ENCODE assay signal across 8 cellular contexts in the genomic region with DNA sequence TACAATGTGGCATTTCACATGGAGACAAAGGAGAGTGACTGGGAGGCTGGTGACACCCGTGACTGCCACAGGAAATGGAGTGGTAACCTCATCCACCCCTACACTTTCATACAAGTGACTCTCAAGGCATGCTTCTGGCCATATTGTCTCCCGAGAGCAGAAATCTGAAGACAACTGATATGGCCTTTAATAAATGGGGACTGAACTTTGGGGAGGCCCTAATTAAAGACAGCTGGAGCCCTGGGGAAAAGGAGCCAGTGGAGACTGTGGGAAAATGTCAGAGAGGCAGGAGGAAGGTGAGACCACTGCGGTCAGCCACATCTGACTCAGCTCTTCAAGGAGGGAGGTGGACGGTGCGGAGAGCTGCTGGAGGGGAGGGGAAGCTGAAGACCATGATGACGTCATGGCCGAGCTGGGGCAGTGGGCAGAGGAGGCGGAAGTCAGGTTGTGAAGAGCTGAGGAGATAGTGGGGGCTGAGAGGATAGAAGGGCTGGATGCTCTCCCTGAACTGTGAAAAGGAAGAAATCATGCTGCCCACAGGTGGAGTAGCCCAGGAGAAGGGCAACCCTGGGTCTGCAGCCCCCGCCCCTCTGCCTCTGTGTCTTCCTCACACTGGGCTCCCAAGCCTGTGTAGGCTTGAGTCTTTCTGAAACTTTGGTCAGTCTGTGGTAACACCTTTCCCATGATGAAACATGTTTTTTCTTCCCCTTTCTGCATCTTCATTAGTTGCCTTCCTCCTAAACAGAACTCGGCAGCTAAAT. TPM values are rescaled to one million over a fixed set of nuclear protein-coding genes. Genes with fewer than 3 reads are reported as not detected.
DNase-seq lines count a peak whose midpoint lies in the region; ATAC-seq, FAIRE-seq and TF ChIP-seq lines count a peak whose summit lies in the region.

No MANE protein-coding gene starts in this region.

- H3K4me2 ChIP-seq in PC-3 (ENCODE audit: low read length): no peak overlapping the region

- no peaks in the 10 kb centered on the region for H4K20me1 ChIP-seq in PC-3 (ENCODE audit: low read length)

- peaks cover 7% of the 10 kb centered on the region for H3K27me3 Mint-ChIP-seq in activated T-helper 1 cell treated with anti-CD3 and anti-CD28 coated beads, Interleukin-12 subunit alpha, Interleukin-12 subunit beta, Interleukin-2, Interleukin-4 antibody, amounts not matched to agents 30 ng/mL and 10 ng/mL and 1 ng/mL, durations not matched to agents 14 hours and 24 hours and 36 hours (ENCODE audit: insufficient read depth)
- H3K27me3 Mint-ChIP-seq in naive thymus-derived CD4-positive, alpha-beta T cell: peaks cover 0 to 10% (median 6%) of the 10 kb centered on the region in 5 donors

- no peaks in the 10 kb centered on the region for H3K4me1 ChIP-seq in naive thymus-derived CD4-positive, alpha-beta T cell (ENCODE audit: control insufficient read depth in 2 of 2, insufficient read depth in 2 of 2, low read length in 2 of 2)
- peaks cover 17% of the 10 kb centered on the region for H3K4me1 ChIP-seq in PC-3 (ENCODE audit: insufficient read depth, low read length)

- no peaks in the 10 kb centered on the region for H3F3A ChIP-seq in PC-3 (ENCODE audit: low read length, unreplicated experiment)

- H3K9me2 ChIP-seq in PC-3 (replicated peaks; ENCODE audit: low read length): no peaks in the 10 kb centered on the region

- no peak overlapping the region for H3K9ac ChIP-seq in PC-3 (ENCODE audit: low read length)

- H2AFZ ChIP-seq in PC-3 (ENCODE audit: low read length): no peak overlapping the region

- no peak overlapping the region for H3K4me3 ChIP-seq in naive thymus-derived CD4-positive, alpha-beta T cell (ENCODE audit: low read length)
- no peak overlapping the region for H3K4me3 ChIP-seq in PC-3 (ENCODE audit: low read length)

- H3K27ac Mint-ChIP-seq in activated T-helper 1 cell treated with anti-CD3 and anti-CD28 coated beads, Interleukin-12 subunit alpha, Interleukin-12 subunit beta, Interleukin-2, Interleukin-4 antibody, amounts not matched to agents 30 ng/mL and 10 ng/mL and 1 ng/mL, durations not matched to agents 14 hours and 24 hours and 36 hours: peak overlapping the region; percentile 19
- peak overlapping the region in 1 of 9 donors; percentile 24 for H3K27ac Mint-ChIP-seq in naive thymus-derived CD4-positive, alpha-beta T cell

- ATAC-seq in HG03108 (IDR thresholded peaks at IDR 0.05; ENCODE audit: unreplicated experiment): peak; percentile 27
- ATAC-seq in naive thymus-derived CD4-positive, alpha-beta T cell: peak; percentile 81
- ATAC-seq in HG03520 (IDR thresholded peaks at IDR 0.05; ENCODE audit: unreplicated experiment): no peak
- ATAC-seq in PC-3: no peak
- ATAC-seq in HG02970 (IDR thresholded peaks at IDR 0.05; ENCODE audit: low FRiP score, unreplicated experiment): no peak

- no peaks in the 10 kb centered on the region for H3K27me3 ChIP-seq in naive thymus-derived CD4-positive, alpha-beta T cell (ENCODE audit: control insufficient read depth in 2 of 2, insufficient read depth in 2 of 2, low read length in 2 of 2)
- no peaks in the 10 kb centered on the region for H3K27me3 ChIP-seq in PC-3 (ENCODE audit: low read length)

- CTCF ChIA-PET in naive thymus-derived CD4-positive, alpha-beta T cell (lab: Charles Lee): no interaction called here
- CTCF ChIA-PET in PC-3 (lab: Charles Lee): no interaction called here

- DNase-seq in GM12891 (ENCODE audit: insufficient read length, low spot score) (no peak), PC-3 (no peak), GDM1 (lab: John Stamatoyannopoulos, UW) (no peak)
- DNase-seq in activated T-helper 1 cell treated with anti-CD3 and anti-CD28 coated beads, Interleukin-12 subunit alpha, Interleukin-12 subunit beta, Interleukin-2, Interleukin-4 antibody, amounts not matched to agents 30 ng/mL and 10 ng/mL and 1 ng/mL, durations not matched to agents 14 hours and 24 hours and 36 hours (ENCODE audit: low spot score): no peak
- DNase-seq in naive thymus-derived CD4-positive, alpha-beta T cell: no peak

- intact Hi-C loops in activated T-helper 1 cell treated with anti-CD3 and anti-CD28 coated beads, Interleukin-12 subunit alpha, Interleukin-12 subunit beta, Interleukin-2, Interleukin-4 antibody, amounts not matched to agents 30 ng/mL and 10 ng/mL and 1 ng/mL, durations not matched to agents 14 hours and 24 hours and 36 hours (cut with micrococcal nuclease): no loop called here
- intact Hi-C loops in naive thymus-derived CD4-positive, alpha-beta T cell (cut with micrococcal nuclease): no loop called here
- intact Hi-C loops in PC-3 (cut with micrococcal nuclease): no loop called here

- no peaks in the 10 kb centered on the region for H3K9me3 Mint-ChIP-seq in activated T-helper 1 cell treated with anti-CD3 and anti-CD28 coated beads, Interleukin-12 subunit alpha, Interleukin-12 subunit beta, Interleukin-2, Interleukin-4 antibody, amounts not matched to agents 30 ng/mL and 10 ng/mL and 1 ng/mL, durations not matched to agents 14 hours and 24 hours and 36 hours
- no peaks in the 10 kb centered on the region for H3K9me3 Mint-ChIP-seq in naive thymus-derived CD4-positive, alpha-beta T cell

- POLR2A ChIA-PET in naive thymus-derived CD4-positive, alpha-beta T cell (lab: Charles Lee): no interaction called here
- POLR2A ChIA-PET in PC-3 (lab: Charles Lee; ENCODE audit: unreplicated experiment): no interaction called here

- no peak overlapping the region for H3K4me3 Mint-ChIP-seq in activated T-helper 1 cell treated with anti-CD3 and anti-CD28 coated beads, Interleukin-12 subunit alpha, Interleukin-12 subunit beta, Interleukin-2, Interleukin-4 antibody, amounts not matched to agents 30 ng/mL and 10 ng/mL and 1 ng/mL, durations not matched to agents 14 hours and 24 hours and 36 hours
- no peak overlapping the region for H3K4me3 Mint-ChIP-seq in naive thymus-derived CD4-positive, alpha-beta T cell

- no peak for TF ChIP-seq CTCF in PC-3 (conservative IDR thresholded peaks at IDR 0.05; ENCODE audit: low read depth, low read length)

- peak; percentile 47 for FAIRE-seq in GM12891 (lab: Jason Lieb, UNC)

- TF ChIP-seq POLR2A in GM12891 (IDR thresholded peaks at IDR 0.05; ENCODE audit: low read depth, low read length): no peak

- H3K36me3 ChIP-seq in naive thymus-derived CD4-positive, alpha-beta T cell (ENCODE audit: control insufficient read depth in 2 of 3, insufficient read depth in 3 of 3, low read length in 3 of 3): no peaks in the 10 kb centered on the region
- no peaks in the 10 kb centered on the region for H3K36me3 ChIP-seq in PC-3 (ENCODE audit: low read depth, low read length)

- peaks cover 1% of the 10 kb centered on the region for H3K36me3 Mint-ChIP-seq in activated T-helper 1 cell treated with anti-CD3 and anti-CD28 coated beads, Interleukin-12 subunit alpha, Interleukin-12 subunit beta, Interleukin-2, Interleukin-4 antibody, amounts not matched to agents 30 ng/mL and 10 ng/mL and 1 ng/mL, durations not matched to agents 14 hours and 24 hours and 36 hours (ENCODE audit: low read depth)
- peaks cover 0 to 3% (median 0%) of the 10 kb centered on the region in 5 donors for H3K36me3 Mint-ChIP-seq in naive thymus-derived CD4-positive, alpha-beta T cell

- BruUV-seq in PC-3 (replicated peaks; lab: Mats Ljungman, UMichigan): no TSS peak

- peaks cover 7% of the 10 kb centered on the region for H3K4me1 Mint-ChIP-seq in activated T-helper 1 cell treated with anti-CD3 and anti-CD28 coated beads, Interleukin-12 subunit alpha, Interleukin-12 subunit beta, Interleukin-2, Interleukin-4 antibody, amounts not matched to agents 30 ng/mL and 10 ng/mL and 1 ng/mL, durations not matched to agents 14 hours and 24 hours and 36 hours (ENCODE audit: low read depth)
- H3K4me1 Mint-ChIP-seq in naive thymus-derived CD4-positive, alpha-beta T cell: peaks cover 0 to 11% (median 0%) of the 10 kb centered on the region in 7 donors

- no peaks in the 10 kb centered on the region for H3K9me3 ChIP-seq in naive thymus-derived CD4-positive, alpha-beta T cell (ENCODE audit: control insufficient read depth in 2 of 3, low read length in 3 of 3)
- no peaks in the 10 kb centered on the region for H3K9me3 ChIP-seq in PC-3 (ENCODE audit: low read length)

- H3K79me2 ChIP-seq in PC-3 (ENCODE audit: low read length): no peaks in the 10 kb centered on the region

- H3K27ac ChIP-seq in naive thymus-derived CD4-positive, alpha-beta T cell (ENCODE audit: low read depth, low read length): no peak overlapping the region
- H3K27ac ChIP-seq in PC-3 (ENCODE audit: low read length): no peak overlapping the region

TF ChIP-seq in GM12891, 5 proteins besides CTCF, POLR2A, EP300 and RAD21:
- TF ChIP-seq SPI1 (IDR thresholded peaks at IDR 0.05; ENCODE audit: low read depth, low read length): 0 out of 2 replicates have a peak, but pooled peaks have one; percentile 6
- no peak for TF ChIP-seq TAF1 (IDR thresholded peaks at IDR 0.05; ENCODE audit: low read depth, low read length)

RNA-seq across cellular contexts. Expression of gene NCF2, which starts 14.0 kb away (rescaled TPM):
- 44.5 TPM for polyA plus RNA-seq in GM12891 (2012; ENCODE audit: low read depth, missing spikeins)
- 4.8 and 5.9 TPM in 2 replicates for total RNA-seq in activated T-helper 1 cell treated with anti-CD3 and anti-CD28 coated beads, Interleukin-12 subunit alpha, Interleukin-12 subunit beta, Interleukin-2, Interleukin-4 antibody, amounts not matched to agents 30 ng/mL and 10 ng/mL and 1 ng/mL, durations not matched to agents 14 hours and 24 hours and 36 hours
- total RNA-seq in naive thymus-derived CD4-positive, alpha-beta T cell: 100 to 1,000 TPM in 1 of 5 experiments, 10 to 100 TPM in 2, 1 to 10 TPM in 2; 2.2 to 145 (median 15.2) TPM
- polyA plus RNA-seq in naive thymus-derived CD4-positive, alpha-beta T cell: 1 to 10 TPM in 1 of 2 donors, under 1 TPM in 1; 0.43 to 3.8 TPM
- 26.1 and 31.3 TPM in 2 replicates for total RNA-seq in PC-3 (2014; rRNA removed)

RNA-seq across cellular contexts. Expression of gene ARPC5, which starts 31.4 kb away (rescaled TPM):
- 240 TPM for polyA plus RNA-seq in GM12891 (2012; ENCODE audit: low read depth, missing spikeins)
- total RNA-seq in activated T-helper 1 cell treated with anti-CD3 and anti-CD28 coated beads, Interleukin-12 subunit alpha, Interleukin-12 subunit beta, Interleukin-2, Interleukin-4 antibody, amounts not matched to agents 30 ng/mL and 10 ng/mL and 1 ng/mL, durations not matched to agents 14 hours and 24 hours and 36 hours: 146 and 154 TPM in 2 replicates
- 100 to 1,000 TPM in 3 of 5 experiments, 10 to 100 TPM in 2; 49.9 to 252 (median 105) TPM for total RNA-seq in naive thymus-derived CD4-positive, alpha-beta T cell
- polyA plus RNA-seq in naive thymus-derived CD4-positive, alpha-beta T cell: 100 to 1,000 TPM; 225 to 525 TPM
- 60.0 and 76.1 TPM in 2 replicates for total RNA-seq in PC-3 (2014; rRNA removed)

RNA-seq across cellular contexts. Expression of gene APOBEC4, which starts 48.9 kb away (rescaled TPM):
- 0.04 TPM for polyA plus RNA-seq in GM12891 (2012; ENCODE audit: low read depth, missing spikeins)
- total RNA-seq in activated T-helper 1 cell treated with anti-CD3 and anti-CD28 coated beads, Interleukin-12 subunit alpha, Interleukin-12 subunit beta, Interleukin-2, Interleukin-4 antibody, amounts not matched to agents 30 ng/mL and 10 ng/mL and 1 ng/mL, durations not matched to agents 14 hours and 24 hours and 36 hours: not detected in 2 replicates
- not detected for total RNA-seq in naive thymus-derived CD4-positive, alpha-beta T cell
- under 1 TPM in 1 of 2 donors, not detected in 1; 0.19 TPM for polyA plus RNA-seq in naive thymus-derived CD4-positive, alpha-beta T cell
- not detected in 2 replicates for total RNA-seq in PC-3 (2014; rRNA removed)

Comparison
In these comparisons a context has a peak if more than half of its experiments do, and no peak if none do; other contexts are left out.
1. ATAC-seq: peak in HG03108 (single experiment) and naive thymus-derived CD4-positive, alpha-beta T cell (single experiment); none in HG03520 (single experiment), PC-3 (single experiment) and HG02970 (single experiment).